24 cellular contexts compared by ENCODE assay signal in the genomic region with DNA sequence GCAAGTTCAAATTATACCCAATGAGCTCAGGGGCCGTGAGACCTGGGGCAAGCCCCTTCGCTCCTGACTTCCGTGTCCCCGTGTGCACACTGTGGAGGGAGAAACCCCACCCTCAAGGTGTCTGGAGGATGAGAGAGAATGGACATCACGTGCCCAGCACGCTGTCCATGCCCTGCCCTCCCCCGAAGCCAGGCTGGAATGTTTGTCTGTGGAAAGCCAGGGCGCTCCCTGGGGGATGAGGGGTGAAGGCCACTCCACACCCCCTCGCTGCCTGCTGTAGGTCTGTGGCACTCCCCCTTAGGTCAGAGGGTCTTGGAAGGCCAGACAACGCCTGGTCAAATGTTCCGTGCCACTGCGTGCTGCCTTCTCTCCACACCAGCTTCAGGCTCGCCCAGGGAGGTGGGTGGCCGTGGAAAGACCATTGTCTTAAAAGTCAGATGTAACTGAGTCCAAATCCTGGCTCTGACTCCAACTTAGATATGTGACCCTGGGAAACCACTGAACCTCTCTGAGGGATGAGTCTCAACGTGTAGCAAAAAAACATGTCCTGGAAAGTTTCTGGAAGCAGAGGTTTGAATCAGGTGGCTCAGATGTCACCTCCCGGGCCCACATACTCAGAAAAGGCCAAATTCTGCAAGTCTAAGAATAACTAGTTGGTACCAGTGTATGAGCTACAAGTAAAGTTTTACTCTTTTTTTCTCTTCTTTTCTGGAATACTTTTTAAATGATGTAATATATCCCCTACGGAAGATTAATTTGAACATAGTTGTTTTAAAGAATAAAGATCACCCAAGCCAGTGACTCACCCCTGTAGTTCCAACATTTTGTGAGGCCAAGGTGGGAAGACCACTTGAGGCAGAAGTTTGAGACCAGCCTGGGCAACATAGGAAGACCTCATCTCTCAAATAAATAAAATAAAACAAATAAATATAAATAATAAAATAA. TPM values are rescaled to one million over a fixed set of nuclear protein-coding genes. Genes with fewer than 3 reads are reported as not detected.
DNase-seq lines count a peak whose midpoint lies in the region; ATAC-seq and TF ChIP-seq lines count a peak whose summit lies in the region.
"Had no signal": no experiment of that assay in that cellular context is flagged by ENCODE, and none has a peak within 500 bp of the region (broad histone marks: within the 10 kb centered on the region; RNA-seq: fewer than 3 reads in every experiment).

No MANE protein-coding gene starts in this region.

- no peaks in the 10 kb centered on the region for H3K9me3 ChIP-seq in thoracic aorta
- H3K9me3 ChIP-seq: BLaER1, upper lobe of left lung had no signal

- H3K27me3 Mint-ChIP-seq in activated CD4-positive, alpha-beta T cell treated with anti-CD3 and anti-CD28 coated beads, Interleukin-2, amount 10 ng/mL, durations not matched to agents 7 days and 5 days, result no peaks in the 10 kb centered on the region
- H3K27me3 Mint-ChIP-seq: activated naive CD8-positive, alpha-beta T cell; central memory CD8-positive, alpha-beta T cell; naive B cell; stimulated activated naive CD8-positive, alpha-beta T cell treated with anti-CD3 and anti-CD28 coated beads, Interleukin-15, Interleukin-2, amounts not matched to agents 100 ng/mL and 50 ng/mL, for 24 hours had no signal

- H3K27ac Mint-ChIP-seq in activated CD4-positive, alpha-beta T cell treated with anti-CD3 and anti-CD28 coated beads, Interleukin-2, amount 10 ng/mL, durations not matched to agents 7 days and 5 days, result peak overlapping the region; percentile 19
- H3K27ac Mint-ChIP-seq: activated naive CD8-positive, alpha-beta T cell; stimulated activated naive CD8-positive, alpha-beta T cell treated with anti-CD3 and anti-CD28 coated beads, Interleukin-15, Interleukin-2, amounts not matched to agents 100 ng/mL and 50 ng/mL, for 24 hours; WTC11 had no signal

- no peak overlapping the region for H3K4me3 Mint-ChIP-seq in activated CD4-positive, alpha-beta T cell treated with anti-CD3 and anti-CD28 coated beads, Interleukin-2, amount 10 ng/mL, durations not matched to agents 7 days and 5 days
- H3K4me3 Mint-ChIP-seq: activated naive CD8-positive, alpha-beta T cell; activated T-cell treated with anti-CD3 and anti-CD28 coated beads, Interleukin-2, amount 50 U/mL, for 4 hours; central memory CD8-positive, alpha-beta T cell; stimulated activated naive CD8-positive, alpha-beta T cell treated with anti-CD3 and anti-CD28 coated beads, Interleukin-15, Interleukin-2, amounts not matched to agents 100 ng/mL and 50 ng/mL, for 24 hours; WTC11 had no signal

- H3K27ac ChIP-seq in thoracic aorta, result peak overlapping the region; percentile 55 to 84
- H3K27ac ChIP-seq in caudate nucleus (ENCODE audit: low read depth, low read length), result no peak overlapping the region
- H3K27ac ChIP-seq: BLaER1, hepatocyte, upper lobe of left lung had no signal

- no peak overlapping the region for H3K4me3 ChIP-seq in fibroblast of the aortic adventitia (ENCODE audit: low read depth, low read length)
- H3K4me3 ChIP-seq in thoracic aorta, result no peak overlapping the region
- H3K4me3 ChIP-seq: BLaER1, hepatocyte, upper lobe of left lung had no signal

- POLR2A ChIA-PET in activated CD4-positive, alpha-beta T cell treated with anti-CD3 and anti-CD28 coated beads, Interleukin-2, amount 10 ng/mL, durations not matched to agents 7 days and 5 days (lab: Charles Lee), result no interaction called here

- no peak for ATAC-seq in thoracic aorta (ENCODE audit: insufficient number of reproducible peaks, low FRiP score, low read depth)
- ATAC-seq: activated T-cell treated with anti-CD3 and anti-CD28 coated beads, Interleukin-2, amount 50 U/mL, for 4 hours; WTC11 had no signal

- H3K4me1 Mint-ChIP-seq in activated CD4-positive, alpha-beta T cell treated with anti-CD3 and anti-CD28 coated beads, Interleukin-2, amount 10 ng/mL, durations not matched to agents 7 days and 5 days, result no peaks in the 10 kb centered on the region
- H3K4me1 Mint-ChIP-seq: central memory CD8-positive, alpha-beta T cell had no signal

- peaks cover 9 to 32% of the 10 kb centered on the region in 2 donors for H3K4me1 ChIP-seq in thoracic aorta (ENCODE audit: control insufficient read depth in 1 of 2, low read depth in 2 of 2)
- H3K4me1 ChIP-seq: upper lobe of left lung had no signal

- CTCF ChIA-PET in activated CD4-positive, alpha-beta T cell treated with anti-CD3 and anti-CD28 coated beads, Interleukin-2, amount 10 ng/mL, durations not matched to agents 7 days and 5 days (lab: Charles Lee), result interaction anchor here (0.6 to 0.7 kb wide), 2 partner anchors 16 to 865 kb away, joined by 3 read pairs; no protein-coding TSS in a partner anchor

- peaks cover 15% of the 10 kb centered on the region for H3K36me3 ChIP-seq in thoracic aorta

- H3K36me3 Mint-ChIP-seq in activated CD4-positive, alpha-beta T cell treated with anti-CD3 and anti-CD28 coated beads, Interleukin-2, amount 10 ng/mL, durations not matched to agents 7 days and 5 days (ENCODE audit: low read depth), result peaks cover 9% of the 10 kb centered on the region
- H3K36me3 Mint-ChIP-seq: activated naive CD8-positive, alpha-beta T cell had no signal

- DNase-seq in activated CD4-positive, alpha-beta T cell treated with anti-CD3 and anti-CD28 coated beads, Interleukin-2, amount 10 ng/mL, durations not matched to agents 7 days and 5 days, result no peak
- no peak for DNase-seq in activated CD4-positive, alpha-beta T cell treated with anti-CD3 and anti-CD28 coated beads, Interleukin-2, amount 50 U/mL, for 4 hours
- DNase-seq in astrocyte of the hippocampus (ENCODE audit: low read depth, low spot score) (peak; percentile 53), fibroblast of the aortic adventitia (ENCODE audit: low read depth) (peak; percentile 73), thoracic aorta (ENCODE audit: low spot score) (no peak), ureter (ENCODE audit: low spot score) (no peak), HK-2 (ENCODE audit: unreplicated experiment) (no peak), caudate nucleus (lab: John Stamatoyannopoulos, UW) (no peak)
- DNase-seq: 8988T; activated T-cell treated with anti-CD3 and anti-CD28 coated beads, Interleukin-2, amount 50 U/mL, for 4 hours; effector memory CD4-positive, alpha-beta T cell; naive B cell; NCI-H1417; NCI-H524 treated with DMSO at 0.1 percent for 48 hours; posterior cingulate gyrus; SIG-M5; stimulated activated CD4-positive, alpha-beta T cell treated with anti-CD3 and anti-CD28 coated beads, Interleukin-1b, Interleukin-23, amount 100 ng/mL, for 48 hours; upper lobe of left lung had no signal

- H3K9me3 Mint-ChIP-seq in activated CD4-positive, alpha-beta T cell treated with anti-CD3 and anti-CD28 coated beads, Interleukin-2, amount 10 ng/mL, durations not matched to agents 7 days and 5 days, result no peaks in the 10 kb centered on the region
- H3K9me3 Mint-ChIP-seq: activated T-cell treated with anti-CD3 and anti-CD28 coated beads, Interleukin-2, amount 50 U/mL, for 4 hours; central memory CD8-positive, alpha-beta T cell; naive B cell; stimulated activated naive CD8-positive, alpha-beta T cell treated with anti-CD3 and anti-CD28 coated beads, Interleukin-15, Interleukin-2, amounts not matched to agents 100 ng/mL and 50 ng/mL, for 24 hours; WTC11 had no signal

- H3K27me3 ChIP-seq in thoracic aorta (replicated peaks; ENCODE audit: insufficient read depth), result no peaks in the 10 kb centered on the region
- H3K27me3 ChIP-seq: BLaER1, hepatocyte, upper lobe of left lung had no signal

- no peak for TF ChIP-seq CTCF in fibroblast of the aortic adventitia (IDR thresholded peaks at IDR 0.05; ENCODE audit: insufficient read depth, low read length)
- no peak for TF ChIP-seq CTCF in thoracic aorta (IDR thresholded peaks at IDR 0.05)

RNA-seq across cellular contexts. Expression of gene RCC1L, which starts 24.9 kb away (rescaled TPM):
- total RNA-seq in activated CD4-positive, alpha-beta T cell treated with anti-CD3 and anti-CD28 coated beads, Interleukin-2, amount 10 ng/mL, durations not matched to agents 7 days and 5 days, result 10 to 100 TPM; 30.2 to 36.7 TPM
- total RNA-seq in fibroblast of the aortic adventitia (ENCODE audit: low replicate concordance), result 32.2 and 38.8 TPM in 2 replicates
- total RNA-seq in thoracic aorta, result 10 to 100 TPM; 37.6 to 42.5 TPM
- total RNA-seq in ureter, result 33.8 TPM

RNA-seq across cellular contexts. Expression of gene GTF2IRD2B, which starts 43.7 kb away (rescaled TPM):
- 10 to 100 TPM; 21.8 to 23.9 TPM for total RNA-seq in activated CD4-positive, alpha-beta T cell treated with anti-CD3 and anti-CD28 coated beads, Interleukin-2, amount 10 ng/mL, durations not matched to agents 7 days and 5 days
- total RNA-seq in fibroblast of the aortic adventitia (ENCODE audit: low replicate concordance) (20.2 and 24.6 TPM in 2 replicates), thoracic aorta (10 to 100 TPM; 47.4 to 87.5 TPM), ureter (74.9 TPM)

Comparison
In these comparisons a context has a peak if more than half of its experiments do, and no peak if none do; other contexts are left out.
1. DNase-seq: peak in astrocyte of the hippocampus (single experiment) and fibroblast of the aortic adventitia (single experiment); none in activated CD4-positive, alpha-beta T cell treated with anti-CD3 and anti-CD28 coated beads, Interleukin-2, amount 10 ng/mL, durations not matched to agents 7 days and 5 days (single experiment), activated CD4-positive, alpha-beta T cell treated with anti-CD3 and anti-CD28 coated beads, Interleukin-2, amount 50 U/mL, for 4 hours (0 of 2), thoracic aorta (single experiment), ureter (single experiment), HK-2 (single experiment) and caudate nucleus (0 of 61).